ENCODE assay signal across 1 cellular context in the genomic region with DNA sequence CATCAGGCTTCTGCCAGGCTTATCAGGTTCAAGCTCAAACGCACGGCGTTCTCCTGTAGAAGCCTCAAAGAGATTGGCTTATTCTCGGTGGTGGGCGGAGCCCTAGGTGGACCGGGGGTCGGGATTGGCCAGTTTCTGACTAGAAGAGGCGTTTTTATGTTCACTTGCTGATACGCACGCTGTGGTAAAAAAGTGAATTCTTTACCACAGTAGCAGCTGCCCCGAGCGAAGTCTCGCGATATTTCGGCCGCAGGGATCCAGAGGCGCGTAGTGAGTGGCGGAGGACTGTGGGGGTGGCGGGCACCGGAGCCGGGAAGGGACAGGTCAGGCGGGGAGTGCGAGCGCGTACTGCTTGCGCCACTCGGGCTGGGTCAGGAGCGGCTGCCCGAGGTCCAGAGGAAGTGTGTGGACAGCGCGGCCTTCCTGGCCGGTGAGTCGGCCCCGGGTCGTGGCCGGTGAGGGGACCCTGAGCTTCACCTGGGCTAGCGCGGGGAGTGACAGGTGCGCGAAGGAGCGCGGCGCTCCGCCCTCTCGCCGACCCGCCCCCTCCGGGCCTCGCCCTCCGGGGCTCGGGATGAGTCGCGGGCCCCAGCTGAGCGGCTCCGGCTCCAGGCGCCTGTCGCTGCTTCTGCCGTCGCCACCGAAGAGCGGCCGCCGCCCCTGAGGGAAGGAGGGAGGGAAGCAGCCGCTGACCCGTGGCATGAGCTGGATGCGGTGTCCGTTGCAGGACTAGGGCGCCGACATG.
A peak's percentile ranks its signal among the peaks of the same experiment; 100 is the strongest.
TF ChIP-seq lines count a peak whose summit lies in the region.

A gene with protein sequence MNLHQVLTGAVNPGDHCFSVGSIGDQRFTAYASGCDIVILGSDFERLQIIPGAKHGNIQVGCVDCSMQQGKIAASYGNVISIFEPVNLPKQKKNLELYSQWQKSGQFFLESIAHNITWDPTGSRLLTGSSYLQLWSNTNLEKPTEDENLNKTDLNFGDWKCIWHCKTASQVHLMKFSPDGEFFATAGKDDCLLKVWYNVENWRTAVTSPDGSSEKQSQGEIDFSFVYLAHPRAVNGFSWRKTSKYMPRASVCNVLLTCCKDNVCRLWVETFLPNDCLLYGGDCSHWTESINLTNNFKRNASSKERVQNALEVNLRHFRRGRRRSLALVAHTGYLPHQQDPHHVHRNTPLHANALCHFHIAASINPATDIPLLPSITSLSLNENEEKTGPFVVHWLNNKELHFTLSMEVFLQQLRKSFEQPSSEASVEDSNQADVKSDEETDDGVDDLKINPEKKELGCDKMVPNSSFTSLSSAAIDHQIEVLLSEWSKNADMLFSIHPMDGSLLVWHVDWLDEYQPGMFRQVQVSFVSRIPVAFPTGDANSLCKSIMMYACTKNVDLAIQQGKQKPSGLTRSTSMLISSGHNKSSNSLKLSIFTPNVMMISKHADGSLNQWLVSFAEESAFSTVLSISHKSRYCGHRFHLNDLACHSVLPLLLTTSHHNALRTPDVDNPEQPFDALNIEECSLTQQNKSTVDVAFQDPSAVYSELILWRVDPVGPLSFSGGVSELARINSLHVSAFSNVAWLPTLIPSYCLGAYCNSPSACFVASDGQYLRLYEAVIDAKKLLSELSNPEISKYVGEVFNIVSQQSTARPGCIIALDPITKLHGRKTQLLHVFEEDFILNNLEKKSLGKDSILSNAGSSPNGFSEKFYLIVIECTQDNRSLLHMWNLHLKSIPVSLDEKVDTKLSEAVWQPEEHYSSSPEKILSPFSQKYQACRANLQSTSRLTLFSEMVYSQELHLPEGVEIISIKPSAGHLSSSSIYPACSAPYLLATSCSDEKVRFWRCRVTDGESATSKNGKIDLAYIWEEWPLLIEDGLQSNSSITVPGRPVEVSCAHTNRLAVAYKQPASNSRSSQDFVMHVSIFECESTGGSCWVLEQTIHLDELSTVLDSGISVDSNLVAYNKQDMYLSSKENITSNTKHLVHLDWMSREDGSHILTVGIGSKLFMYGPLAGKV (N-terminal part only) (plus strand): TSS at position 260 of the 745 bp plus-strand sequence. CDS start 483 bp downstream, at position 743.

TF ChIP-seq in K562, 482 proteins besides CTCF, POLR2A, EP300 and RAD21 (continued from another document and continues in another):
- TF ChIP-seq E2F5 (CRISPR knock-in tag; IDR thresholded peaks at IDR 0.05), result no peak
- no peak for TF ChIP-seq ZNF280B (CRISPR knock-in tag; IDR thresholded peaks at IDR 0.05)
- 0 out of 2 replicates have a peak, but pooled peaks have one; percentile 47 for TF ChIP-seq MECOM (CRISPR knock-in tag; IDR thresholded peaks at IDR 0.05)
- TF ChIP-seq RCOR1 (IDR thresholded peaks at IDR 0.05; ENCODE audit: borderline replicate concordance in 1 of 2, low read depth in 2 of 2, low read length in 2 of 2), result peak in 1 of 2 experiments; percentile 24; a peak in 2 of 4 replicates
- TF ChIP-seq LCOR (CRISPR knock-in tag; IDR thresholded peaks at IDR 0.05), result no peak; the same call in 1 of the 2 replicates
- TF ChIP-seq PTTG1 (tag; IDR thresholded peaks at IDR 0.05; ENCODE audit: low read depth), result no peak
- TF ChIP-seq PCBP2 (IDR thresholded peaks at IDR 0.05; ENCODE audit: low read depth, low read length, poor library complexity, severe bottlenecking), result no peak
- no peak for TF ChIP-seq ZNF23 (CRISPR knock-in tag; IDR thresholded peaks at IDR 0.05)
- TF ChIP-seq NFIC (IDR thresholded peaks at IDR 0.05), result no peak
- TF ChIP-seq, protein P1, sequence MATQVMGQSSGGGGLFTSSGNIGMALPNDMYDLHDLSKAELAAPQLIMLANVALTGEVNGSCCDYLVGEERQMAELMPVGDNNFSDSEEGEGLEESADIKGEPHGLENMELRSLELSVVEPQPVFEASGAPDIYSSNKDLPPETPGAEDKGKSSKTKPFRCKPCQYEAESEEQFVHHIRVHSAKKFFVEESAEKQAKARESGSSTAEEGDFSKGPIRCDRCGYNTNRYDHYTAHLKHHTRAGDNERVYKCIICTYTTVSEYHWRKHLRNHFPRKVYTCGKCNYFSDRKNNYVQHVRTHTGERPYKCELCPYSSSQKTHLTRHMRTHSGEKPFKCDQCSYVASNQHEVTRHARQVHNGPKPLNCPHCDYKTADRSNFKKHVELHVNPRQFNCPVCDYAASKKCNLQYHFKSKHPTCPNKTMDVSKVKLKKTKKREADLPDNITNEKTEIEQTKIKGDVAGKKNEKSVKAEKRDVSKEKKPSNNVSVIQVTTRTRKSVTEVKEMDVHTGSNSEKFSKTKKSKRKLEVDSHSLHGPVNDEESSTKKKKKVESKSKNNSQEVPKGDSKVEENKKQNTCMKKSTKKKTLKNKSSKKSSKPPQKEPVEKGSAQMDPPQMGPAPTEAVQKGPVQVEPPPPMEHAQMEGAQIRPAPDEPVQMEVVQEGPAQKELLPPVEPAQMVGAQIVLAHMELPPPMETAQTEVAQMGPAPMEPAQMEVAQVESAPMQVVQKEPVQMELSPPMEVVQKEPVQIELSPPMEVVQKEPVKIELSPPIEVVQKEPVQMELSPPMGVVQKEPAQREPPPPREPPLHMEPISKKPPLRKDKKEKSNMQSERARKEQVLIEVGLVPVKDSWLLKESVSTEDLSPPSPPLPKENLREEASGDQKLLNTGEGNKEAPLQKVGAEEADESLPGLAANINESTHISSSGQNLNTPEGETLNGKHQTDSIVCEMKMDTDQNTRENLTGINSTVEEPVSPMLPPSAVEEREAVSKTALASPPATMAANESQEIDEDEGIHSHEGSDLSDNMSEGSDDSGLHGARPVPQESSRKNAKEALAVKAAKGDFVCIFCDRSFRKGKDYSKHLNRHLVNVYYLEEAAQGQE (CRISPR knock-in tag; IDR thresholded peaks at IDR 0.05; ENCODE audit: low read depth), result peak; percentile 80; the same call in 1 of the 2 replicates
- TF ChIP-seq CGGBP1 (CRISPR knock-in tag; IDR thresholded peaks at IDR 0.05), result no peak
- no peak for TF ChIP-seq ELK3 (CRISPR knock-in tag; IDR thresholded peaks at IDR 0.05)
- TF ChIP-seq, protein P2, sequence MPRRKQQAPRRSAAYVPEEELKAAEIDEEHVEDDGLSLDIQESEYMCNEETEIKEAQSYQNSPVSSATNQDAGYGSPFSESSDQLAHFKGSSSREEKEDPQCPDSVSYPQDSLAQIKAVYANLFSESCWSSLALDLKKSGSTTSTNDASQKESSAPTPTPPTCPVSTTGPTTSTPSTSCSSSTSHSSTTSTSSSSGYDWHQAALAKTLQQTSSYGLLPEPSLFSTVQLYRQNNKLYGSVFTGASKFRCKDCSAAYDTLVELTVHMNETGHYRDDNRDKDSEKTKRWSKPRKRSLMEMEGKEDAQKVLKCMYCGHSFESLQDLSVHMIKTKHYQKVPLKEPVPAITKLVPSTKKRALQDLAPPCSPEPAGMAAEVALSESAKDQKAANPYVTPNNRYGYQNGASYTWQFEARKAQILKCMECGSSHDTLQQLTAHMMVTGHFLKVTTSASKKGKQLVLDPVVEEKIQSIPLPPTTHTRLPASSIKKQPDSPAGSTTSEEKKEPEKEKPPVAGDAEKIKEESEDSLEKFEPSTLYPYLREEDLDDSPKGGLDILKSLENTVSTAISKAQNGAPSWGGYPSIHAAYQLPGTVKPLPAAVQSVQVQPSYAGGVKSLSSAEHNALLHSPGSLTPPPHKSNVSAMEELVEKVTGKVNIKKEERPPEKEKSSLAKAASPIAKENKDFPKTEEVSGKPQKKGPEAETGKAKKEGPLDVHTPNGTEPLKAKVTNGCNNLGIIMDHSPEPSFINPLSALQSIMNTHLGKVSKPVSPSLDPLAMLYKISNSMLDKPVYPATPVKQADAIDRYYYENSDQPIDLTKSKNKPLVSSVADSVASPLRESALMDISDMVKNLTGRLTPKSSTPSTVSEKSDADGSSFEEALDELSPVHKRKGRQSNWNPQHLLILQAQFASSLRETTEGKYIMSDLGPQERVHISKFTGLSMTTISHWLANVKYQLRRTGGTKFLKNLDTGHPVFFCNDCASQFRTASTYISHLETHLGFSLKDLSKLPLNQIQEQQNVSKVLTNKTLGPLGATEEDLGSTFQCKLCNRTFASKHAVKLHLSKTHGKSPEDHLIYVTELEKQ (CRISPR knock-in tag; IDR thresholded peaks at IDR 0.05), result no peak
- TF ChIP-seq MLLT1 (IDR thresholded peaks at IDR 0.05), result peak; percentile 48 to 78; a peak in 2 of 4 replicates
- no peak for TF ChIP-seq TCF3 (CRISPR knock-in tag; IDR thresholded peaks at IDR 0.05)
- TF ChIP-seq ZNF830 (CRISPR knock-in tag; IDR thresholded peaks at IDR 0.05), result no peak
- peak; percentile 96 for TF ChIP-seq CHD2 (IDR thresholded peaks at IDR 0.05; ENCODE audit: low read depth, low read length)
- TF ChIP-seq ZNF398 (CRISPR knock-in tag; IDR thresholded peaks at IDR 0.05), result no peak
- TF ChIP-seq PHTF2 (CRISPR knock-in tag; IDR thresholded peaks at IDR 0.05), result no peak
- TF ChIP-seq ZNF57 (CRISPR knock-in tag; IDR thresholded peaks at IDR 0.05), result no peak
- no peak for TF ChIP-seq NFE2L1 (tag; IDR thresholded peaks at IDR 0.05; ENCODE audit: borderline replicate concordance, low read depth)
- TF ChIP-seq NR2C2 (CRISPR knock-in tag; IDR thresholded peaks at IDR 0.05), result peak; percentile 60
- peak; percentile 95 for TF ChIP-seq NR2C2 (tag; IDR thresholded peaks at IDR 0.05)
- no peak for TF ChIP-seq ZNF436 (CRISPR knock-in tag; IDR thresholded peaks at IDR 0.05)
- TF ChIP-seq, protein P3, sequence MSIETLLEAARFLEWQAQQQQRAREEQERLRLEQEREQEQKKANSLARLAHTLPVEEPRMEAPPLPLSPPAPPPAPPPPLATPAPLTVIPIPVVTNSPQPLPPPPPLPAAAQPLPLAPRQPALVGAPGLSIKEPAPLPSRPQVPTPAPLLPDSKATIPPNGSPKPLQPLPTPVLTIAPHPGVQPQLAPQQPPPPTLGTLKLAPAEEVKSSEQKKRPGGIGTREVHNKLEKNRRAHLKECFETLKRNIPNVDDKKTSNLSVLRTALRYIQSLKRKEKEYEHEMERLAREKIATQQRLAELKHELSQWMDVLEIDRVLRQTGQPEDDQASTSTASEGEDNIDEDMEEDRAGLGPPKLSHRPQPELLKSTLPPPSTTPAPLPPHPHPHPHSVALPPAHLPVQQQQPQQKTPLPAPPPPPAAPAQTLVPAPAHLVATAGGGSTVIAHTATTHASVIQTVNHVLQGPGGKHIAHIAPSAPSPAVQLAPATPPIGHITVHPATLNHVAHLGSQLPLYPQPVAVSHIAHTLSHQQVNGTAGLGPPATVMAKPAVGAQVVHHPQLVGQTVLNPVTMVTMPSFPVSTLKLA (conservative IDR thresholded peaks at IDR 0.05), result peak; percentile 61 to 88
- TF ChIP-seq KAT7 (CRISPR knock-in tag; IDR thresholded peaks at IDR 0.05; ENCODE audit: borderline replicate concordance), result 0 out of 2 replicates have a peak, but pooled peaks have one; percentile 67
- no peak for TF ChIP-seq SRSF3 (IDR thresholded peaks at IDR 0.05; ENCODE audit: insufficient read depth, low read length)
- TF ChIP-seq ETV6 (IDR thresholded peaks at IDR 0.05; ENCODE audit: borderline replicate concordance in 1 of 2, low read depth in 2 of 2, low read length in 1 of 2), result no peak
- TF ChIP-seq ETV6 (CRISPR knock-in tag; IDR thresholded peaks at IDR 0.05; ENCODE audit: borderline replicate concordance), result no peak
- TF ChIP-seq WHSC1 (IDR thresholded peaks at IDR 0.05; ENCODE audit: low read length), result no peak
- no peak for TF ChIP-seq ELF2 (CRISPR knock-in tag; IDR thresholded peaks at IDR 0.05)
- no peak for TF ChIP-seq MAFK (IDR thresholded peaks at IDR 0.05; ENCODE audit: low read length)
- TF ChIP-seq HSF4 (CRISPR knock-in tag; IDR thresholded peaks at IDR 0.05; ENCODE audit: borderline replicate concordance), result no peak
- TF ChIP-seq ZNF324 (CRISPR knock-in tag; IDR thresholded peaks at IDR 0.05), result no peak
- no peak for TF ChIP-seq ZFP1 (CRISPR knock-in tag; IDR thresholded peaks at IDR 0.05)
